ENCODE assay signal across 10 cellular contexts in the genomic region with DNA sequence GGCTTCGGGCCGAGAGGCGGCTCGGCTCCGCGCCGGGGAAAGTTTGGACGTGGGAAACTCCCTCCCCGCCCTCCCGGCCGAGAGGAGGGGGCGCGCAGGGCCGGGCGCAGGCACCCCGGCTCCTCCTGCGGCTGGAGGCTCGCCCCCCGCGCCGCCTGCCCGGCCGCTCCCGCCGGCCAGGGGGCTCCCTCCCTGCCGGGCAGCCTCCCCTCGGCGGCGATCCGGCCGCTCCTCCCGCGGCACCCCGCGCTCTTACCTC. TPM values are rescaled to one million over a fixed set of nuclear protein-coding genes. Genes with fewer than 3 reads are reported as not detected.
DNase-seq lines count a peak whose midpoint lies in the region; ATAC-seq and TF ChIP-seq lines count a peak whose summit lies in the region.
"Had no signal": no experiment of that assay in that cellular context is flagged by ENCODE, and none has a peak within 500 bp of the region (broad histone marks: within the 10 kb centered on the region; RNA-seq: fewer than 3 reads in every experiment).

No MANE protein-coding gene starts in this region.

- peak overlapping the region; percentile 94 for H2AFZ ChIP-seq in neural progenitor cell (replicated peaks)

- no peak overlapping the region for H3K4me3 Mint-ChIP-seq in natural killer cell
- no peak overlapping the region for H3K4me3 Mint-ChIP-seq in natural killer cell treated with Interleukin-12 subunit alpha and Interleukin-12 subunit beta and Interleukin-15 and Interleukin-18, amount 100 ng/mL, for 72 hours
- no peak overlapping the region for H3K4me3 Mint-ChIP-seq in neural progenitor cell

- H3K27ac ChIP-seq in colonic mucosa (no peak overlapping the region), neural progenitor cell (no peak overlapping the region)

- H3K4me2 ChIP-seq in neural progenitor cell: peak overlapping the region; percentile 98

- H3K4me3 ChIP-seq in colonic mucosa: peak overlapping the region; percentile 27
- peak overlapping the region; percentile 78 for H3K4me3 ChIP-seq in neural progenitor cell

- no peaks in the 10 kb centered on the region for H3K36me3 Mint-ChIP-seq in natural killer cell
- H3K36me3 Mint-ChIP-seq in natural killer cell treated with Interleukin-12 subunit alpha and Interleukin-12 subunit beta and Interleukin-15 and Interleukin-18, amount 100 ng/mL, for 72 hours: no peaks in the 10 kb centered on the region
- peaks cover 2% of the 10 kb centered on the region for H3K36me3 Mint-ChIP-seq in neural progenitor cell

- H3K27me3 Mint-ChIP-seq in natural killer cell (ENCODE audit: low read depth in 2 of 2) (peaks cover 54 to 74% of the 10 kb centered on the region in 2 donors), neural progenitor cell (ENCODE audit: insufficient read depth, low read depth) (peaks cover 66% of the 10 kb centered on the region)
- peaks cover 51 to 63% of the 10 kb centered on the region in 2 donors for H3K27me3 Mint-ChIP-seq in natural killer cell treated with Interleukin-12 subunit alpha and Interleukin-12 subunit beta and Interleukin-15 and Interleukin-18, amount 100 ng/mL, for 72 hours

- H3K4me1 Mint-ChIP-seq in natural killer cell: peaks cover 0 to 21% of the 10 kb centered on the region in 2 donors
- H3K4me1 Mint-ChIP-seq in natural killer cell treated with Interleukin-12 subunit alpha and Interleukin-12 subunit beta and Interleukin-15 and Interleukin-18, amount 100 ng/mL, for 72 hours (ENCODE audit: low read depth in 2 of 2): peaks cover 10 to 13% of the 10 kb centered on the region in 2 donors
- H3K4me1 Mint-ChIP-seq in neural progenitor cell: peaks cover 7% of the 10 kb centered on the region

- H3K9me3 Mint-ChIP-seq in natural killer cell (no peaks in the 10 kb centered on the region), neural progenitor cell (no peaks in the 10 kb centered on the region)
- H3K9me3 Mint-ChIP-seq in natural killer cell treated with Interleukin-12 subunit alpha and Interleukin-12 subunit beta and Interleukin-15 and Interleukin-18, amount 100 ng/mL, for 72 hours: no peaks in the 10 kb centered on the region

- TF ChIP-seq CTCF in natural killer cell (IDR thresholded peaks at IDR 0.05) (no peak), colonic mucosa (IDR thresholded peaks at IDR 0.05) (no peak), neural progenitor cell (IDR thresholded peaks at IDR 0.05) (no peak)

- peaks cover 10% of the 10 kb centered on the region for H4K20me1 ChIP-seq in neural progenitor cell (ENCODE audit: low read depth)

- H3K4me1 ChIP-seq in colonic mucosa (peaks cover 8% of the 10 kb centered on the region), neural progenitor cell (peaks cover 5% of the 10 kb centered on the region)

- intact Hi-C loops in natural killer cell (cut with micrococcal nuclease): loop anchor here (1.0 to 2.0 kb wide), 2 partner anchors 103 to 375 kb away; no protein-coding TSS in a partner anchor
- intact Hi-C loops in colonic mucosa (cut with DNase I): no loop called here

- no peaks in the 10 kb centered on the region for H3K9me3 ChIP-seq in colonic mucosa
- H3K9me3 ChIP-seq in neural progenitor cell (ENCODE audit: low read depth): no peaks in the 10 kb centered on the region

- peaks cover 29% of the 10 kb centered on the region for H3F3A ChIP-seq in neural progenitor cell (ENCODE audit: low read depth)

- DNase-seq in natural killer cell: no peak
- DNase-seq in natural killer cell treated with Interleukin-12 subunit alpha and Interleukin-12 subunit beta and Interleukin-15 and Interleukin-18, amount 100 ng/mL, for 72 hours (ENCODE audit: low spot score): no peak
- DNase-seq in colonic mucosa: no peak
- no peak for DNase-seq in neural progenitor cell (ENCODE audit: low spot score)
- no peak for DNase-seq in NCI-H82 treated with DMSO at 0.1 percent for 48 hours (lab: John Stamatoyannopoulos, UW; ENCODE audit: unreplicated experiment)
- DNase-seq in D341Med (ENCODE audit: low spot score): no peak
- no peak for DNase-seq in GDM1 (lab: John Stamatoyannopoulos, UW)
- DNase-seq: naive B cell had no signal

- no peaks in the 10 kb centered on the region for H3K36me3 ChIP-seq in colonic mucosa
- no peaks in the 10 kb centered on the region for H3K36me3 ChIP-seq in neural progenitor cell

- peak in 2 of 3 donors; percentile 7 to 9 for ATAC-seq in natural killer cell
- no peak for ATAC-seq in natural killer cell treated with Interleukin-12 subunit alpha and Interleukin-12 subunit beta and Interleukin-15 and Interleukin-18, amount 100 ng/mL, for 72 hours
- no peak for ATAC-seq in HG03520 (IDR thresholded peaks at IDR 0.05; ENCODE audit: unreplicated experiment)

- no peaks in the 10 kb centered on the region for H3K79me2 ChIP-seq in neural progenitor cell (ENCODE audit: low read depth)

- peaks cover 57% of the 10 kb centered on the region for H3K27me3 ChIP-seq in colonic mucosa
- peaks cover 98% of the 10 kb centered on the region for H3K27me3 ChIP-seq in neural progenitor cell

- H3K27ac Mint-ChIP-seq in natural killer cell: no peak overlapping the region
- H3K27ac Mint-ChIP-seq in natural killer cell treated with Interleukin-12 subunit alpha and Interleukin-12 subunit beta and Interleukin-15 and Interleukin-18, amount 100 ng/mL, for 72 hours: no peak overlapping the region
- no peak overlapping the region for H3K27ac Mint-ChIP-seq in neural progenitor cell

- no peak overlapping the region for H3K9ac ChIP-seq in colonic mucosa (ENCODE audit: low read depth in 2 of 2, low read length in 2 of 2)
- no peak overlapping the region for H3K9ac ChIP-seq in neural progenitor cell

RNA-seq across cellular contexts. Expression of gene CDH22, which starts 0.4 kb away (rescaled TPM):
- not detected for total RNA-seq in natural killer cell
- total RNA-seq in natural killer cell treated with Interleukin-12 subunit alpha and Interleukin-12 subunit beta and Interleukin-15 and Interleukin-18, amount 100 ng/mL, for 72 hours: not detected
- under 1 TPM; 0.12 to 0.13 TPM for total RNA-seq in colonic mucosa
- 0.13 and 0.28 TPM in 2 replicates for total RNA-seq in neural progenitor cell (ENCODE audit: low replicate concordance)
- total RNA-seq: T-helper 2 cell treated with Interferon-gamma antibody and Interleukin-4, amounts not matched to agents 100 ng/mL and 5 ng/mL, for 36 hours had no signal

Comparison
In these comparisons a context has a peak if more than half of its experiments do, and no peak if none do; other contexts are left out.
1. ATAC-seq: peak in natural killer cell (2 of 3); none in natural killer cell treated with Interleukin-12 subunit alpha and Interleukin-12 subunit beta and Interleukin-15 and Interleukin-18, amount 100 ng/mL, for 72 hours (0 of 2) and HG03520 (single experiment).